32 cellular contexts compared by ENCODE assay signal in genomic region chr1:79326875-79327274, GRCh38.
A peak's percentile ranks its signal among the peaks of the same experiment; 100 is the strongest.
DNase-seq lines count a peak whose midpoint lies in the region; ATAC-seq, FAIRE-seq and TF ChIP-seq lines count a peak whose summit lies in the region.
"Had no signal": no experiment of that assay in that cellular context is flagged by ENCODE, and none has a peak within 500 bp of the region (broad histone marks: within the 10 kb centered on the region; RNA-seq: fewer than 3 reads in every experiment).

No MANE protein-coding gene starts in this region.

- no peak overlapping the region for H3K9ac ChIP-seq in HepG2 (ENCODE audit: insufficient read depth, low read depth, low read length)
- H3K9ac ChIP-seq: BLaER1; BLaER1 treated with 17β-estradiol and CSF1 and Interleukin-3, amounts not matched to agents 10 nM and 100 nM had no signal

- no TSS peak for BruUV-seq in HepG2 (replicated peaks; lab: Mats Ljungman, UMichigan)

- H3K36me3 ChIP-seq in HepG2 (replicated peaks in 1 of 2; ENCODE audit: control insufficient read depth in 1 of 2, insufficient read depth in 2 of 2, low read length in 2 of 2), result no peaks in the 10 kb centered on the region
- no peaks in the 10 kb centered on the region for H3K36me3 ChIP-seq in right lobe of liver
- H3K36me3 ChIP-seq: BE2C; BLaER1; BLaER1 treated with 17β-estradiol and CSF1 and Interleukin-3, amounts not matched to agents 10 nM and 100 nM had no signal

- in situ Hi-C loops in HepG2 (cut with HindIII; ENCODE audit: extremely low pct_ligation_motif_present, low pct_unique_long_range_greater_than_20kb), result no loop called here

- no peak overlapping the region for H2AFZ ChIP-seq in HepG2 (ENCODE audit: low read length)

- H3K27me3 ChIP-seq in HepG2 (ENCODE audit: control insufficient read depth in 1 of 2, insufficient read depth in 2 of 2, low read length in 2 of 2) (no peaks in the 10 kb centered on the region), right lobe of liver (no peaks in the 10 kb centered on the region)
- H3K27me3 ChIP-seq: BE2C; BLaER1; BLaER1 treated with 17β-estradiol and CSF1 and Interleukin-3, amounts not matched to agents 10 nM and 100 nM had no signal

- H3K4me3 ChIP-seq in HepG2 (replicated peaks in 1 of 3; ENCODE audit: insufficient read depth in 1 of 3, low read depth in 2 of 3, low read length in 3 of 3), result no peak overlapping the region
- H3K4me3 ChIP-seq in right lobe of liver, result no peak overlapping the region
- H3K4me3 ChIP-seq: A549; BLaER1; BLaER1 treated with 17β-estradiol and CSF1 and Interleukin-3, amounts not matched to agents 10 nM and 100 nM had no signal

- no peak overlapping the region for H3K27ac ChIP-seq in HepG2 (ENCODE audit: extremely low read length, insufficient read depth, low read length)
- no peak overlapping the region for H3K27ac ChIP-seq in right lobe of liver
- H3K27ac ChIP-seq: 22Rv1; A549; BLaER1; BLaER1 treated with 17β-estradiol and CSF1 and Interleukin-3, amounts not matched to agents 10 nM and 100 nM; C4-2B had no signal

- TF ChIP-seq POLR2A in HepG2 (IDR thresholded peaks at IDR 0.05; ENCODE audit: insufficient read depth in 1 of 2, low read depth in 2 of 2, low read length in 2 of 2) (no peak), right lobe of liver (IDR thresholded peaks at IDR 0.05) (no peak)

- H3K4me1 ChIP-seq in HepG2 (ENCODE audit: insufficient read depth, low read length) (no peaks in the 10 kb centered on the region), right lobe of liver (no peaks in the 10 kb centered on the region)
- H3K4me1 ChIP-seq: BE2C, BLaER1, Caco-2 had no signal

- POLR2A ChIA-PET in HepG2 (lab: Yijun Ruan, JAX), result no interaction called here

- 33% methylated on average over 3 of the region's 3 CpGs for WGBS in HepG2 (ENCODE audit: low lambda C conversion rate)
- 71% methylated on average over 3 of the region's 3 CpGs for WGBS in right lobe of liver (ENCODE audit: insufficient coverage, low coverage, low lambda C conversion rate, missing lambda C conversion rate)

- TF ChIP-seq EP300 in HepG2 (IDR thresholded peaks at IDR 0.05; ENCODE audit: low read depth in 2 of 2, low read length in 2 of 2) (no peak), HepG2 (CRISPR knock-in tag; IDR thresholded peaks at IDR 0.05; ENCODE audit: borderline replicate concordance) (no peak)

- H3K79me2 ChIP-seq in HepG2 (ENCODE audit: insufficient read depth, low read length), result no peaks in the 10 kb centered on the region

- ATAC-seq in HepG2, result no peak
- ATAC-seq in right lobe of liver, result no peak
- no peak for ATAC-seq in GM21423 (IDR thresholded peaks at IDR 0.05; ENCODE audit: unreplicated experiment)
- ATAC-seq: A549; CD8-positive, alpha-beta T cell had no signal

- no peak for TF ChIP-seq CTCF in HepG2 (CRISPR knock-in tag; IDR thresholded peaks at IDR 0.05)
- TF ChIP-seq CTCF in right lobe of liver (IDR thresholded peaks at IDR 0.05), result no peak

- TF ChIP-seq RAD21 in HepG2 (CRISPR knock-in tag; IDR thresholded peaks at IDR 0.05), result no peak

- FAIRE-seq in HepG2 (lab: Jason Lieb, UNC) (no peak), RCC 7860 (lab: Jason Lieb, UNC) (peak; percentile 37), colon (lab: Jason Lieb, UNC) (peak; percentile 60)
- FAIRE-seq: A549, D721Med had no signal

- no peak overlapping the region for H3K4me2 ChIP-seq in HepG2 (ENCODE audit: low read depth, low read length)
- H3K4me2 ChIP-seq: A549; BLaER1; BLaER1 treated with 17β-estradiol and CSF1 and Interleukin-3, amounts not matched to agents 10 nM and 100 nM had no signal

- DNase-seq in HepG2 (ENCODE audit: low spot score), result no peak
- DNase-seq in right lobe of liver, result no peak
- DNase-seq in RCC 7860 (ENCODE audit: low spot score), result no peak
- no peak for DNase-seq in epidermal melanocyte (ENCODE audit: insufficient read length, low spot score)
- DNase-seq: 8988T; ACHN; AML-193; BE2C; C1 segment of cervical spinal cord; Caco-2; Calu3; CD4-positive, alpha-beta memory T cell; CD4-positive, alpha-beta T cell; CD4-positive, CD25-positive, alpha-beta regulatory T cell; CD8-positive, alpha-beta memory T cell; CD8-positive, alpha-beta T cell; COR-L47; DMS 273 treated with DMSO at 0.1 percent for 48 hours; DMS153; DMS53; DMS79; DMS79 treated with DMSO at 0.1 percent for 48 hours; DND-41; EL had no signal

- H3K9me3 ChIP-seq in HepG2 (ENCODE audit: low read length) (peaks cover 65% of the 10 kb centered on the region), right lobe of liver (no peaks in the 10 kb centered on the region)
- H3K9me3 ChIP-seq: BE2C, BLaER1, Caco-2 had no signal

- CTCF ChIA-PET in HepG2 (lab: Yijun Ruan, JAX; ENCODE audit: low intra/inter-chr PET ratio, low total read pairs), result no interaction called here

- intact Hi-C loops in HepG2 (cut with micrococcal nuclease; ENCODE audit: unreplicated experiment) (no loop called here), right lobe of liver (cut with DNase I) (no loop called here)

- H4K20me1 ChIP-seq in HepG2 (ENCODE audit: insufficient read depth, low read length), result no peaks in the 10 kb centered on the region
- H4K20me1 ChIP-seq: BLaER1; BLaER1 treated with 17β-estradiol and CSF1 and Interleukin-3, amounts not matched to agents 10 nM and 100 nM had no signal

TF ChIP-seq in HepG2, 621 proteins besides CTCF, POLR2A, EP300 and RAD21:
- TF ChIP-seq JARID2 (CRISPR knock-in tag; IDR thresholded peaks at IDR 0.05; ENCODE audit: insufficient replicate concordance) (no peak), CREB1 (IDR thresholded peaks at IDR 0.05) (peak; percentile 91), CREB1 (CRISPR knock-in tag; IDR thresholded peaks at IDR 0.05) (no peak), ZNF720 (CRISPR knock-in tag; IDR thresholded peaks at IDR 0.05) (no peak), ATF7 (IDR thresholded peaks at IDR 0.05) (peak; percentile 94), ATF7 (CRISPR knock-in tag; IDR thresholded peaks at IDR 0.05) (no peak)
